In the genomic region with DNA sequence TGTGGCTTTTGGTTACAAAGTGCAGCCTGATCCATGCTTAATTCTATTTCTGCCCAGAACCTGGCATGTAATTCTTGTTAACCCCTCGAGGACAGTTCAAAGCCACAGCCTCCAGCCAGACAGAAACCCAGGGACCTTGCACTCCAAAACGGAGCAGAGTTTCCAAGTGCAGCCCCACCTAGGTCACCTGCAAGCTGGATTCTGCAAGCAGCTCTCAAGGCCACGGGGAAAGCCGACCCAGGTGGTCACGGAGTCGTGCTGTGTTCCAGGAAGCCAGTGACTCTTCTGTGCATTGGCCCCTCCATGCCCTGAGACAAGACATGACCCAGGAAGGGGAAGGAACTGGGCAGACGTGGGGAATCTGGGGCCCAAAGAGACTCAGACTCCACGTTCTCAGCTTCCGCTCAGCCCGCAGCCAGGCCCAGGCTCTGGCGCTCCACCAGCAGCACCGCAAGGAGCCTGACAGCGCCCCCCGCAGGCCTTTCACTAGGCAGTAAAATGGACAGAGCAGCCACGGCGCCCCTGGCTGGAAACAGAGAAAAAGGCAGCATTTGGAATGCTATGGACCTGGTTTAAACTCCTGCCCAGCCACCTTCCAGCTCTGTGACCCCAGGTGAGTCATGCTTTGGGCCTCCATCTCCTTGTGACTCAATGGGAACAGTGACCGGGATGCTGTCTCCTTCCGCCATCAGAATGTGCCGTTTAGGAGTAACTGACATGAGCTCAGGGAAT, we compare ENCODE assay signal across 14 cellular contexts. TPM values are rescaled to one million over a fixed set of nuclear protein-coding genes. Genes with fewer than 3 reads are reported as not detected.
DNase-seq lines count a peak whose midpoint lies in the region; ATAC-seq lines count a peak whose summit lies in the region.
"Had no signal": no experiment of that assay in that cellular context is flagged by ENCODE, and none has a peak within 500 bp of the region (broad histone marks: within the 10 kb centered on the region; RNA-seq: fewer than 3 reads in every experiment).

No MANE protein-coding gene starts in this region.

- POLR2A ChIA-PET in CD4-positive, alpha-beta memory T cell (lab: Charles Lee; ENCODE audit: partially characterized antibody): no interaction called here

- H3K4me1 Mint-ChIP-seq in stimulated activated naive CD8-positive, alpha-beta T cell treated with anti-CD3 and anti-CD28 coated beads, Interleukin-15, amount 100 ng/mL, for 72 hours: peaks cover 12% of the 10 kb centered on the region
- H3K4me1 Mint-ChIP-seq in T-helper 17 cell: peaks cover 3% of the 10 kb centered on the region
- H3K4me1 Mint-ChIP-seq in CD4-positive, alpha-beta memory T cell: peaks cover 0 to 6% (median under 1%) of the 10 kb centered on the region in 4 donors

- no peaks in the 10 kb centered on the region for H3K4me1 ChIP-seq in CD4-positive, alpha-beta memory T cell (ENCODE audit: insufficient read depth, low read length)

- no peaks in the 10 kb centered on the region for H3K27me3 Mint-ChIP-seq in stimulated activated naive CD8-positive, alpha-beta T cell treated with anti-CD3 and anti-CD28 coated beads, Interleukin-15, amount 100 ng/mL, for 72 hours
- no peaks in the 10 kb centered on the region for H3K27me3 Mint-ChIP-seq in T-helper 17 cell
- no peaks in the 10 kb centered on the region for H3K27me3 Mint-ChIP-seq in CD4-positive, alpha-beta memory T cell

- intact Hi-C loops in CD4-positive, alpha-beta memory T cell (cut with micrococcal nuclease): no loop called here

- H3K4me3 Mint-ChIP-seq in stimulated activated naive CD8-positive, alpha-beta T cell treated with anti-CD3 and anti-CD28 coated beads, Interleukin-15, amount 100 ng/mL, for 72 hours: no peak overlapping the region
- no peak overlapping the region for H3K4me3 Mint-ChIP-seq in T-helper 17 cell
- H3K4me3 Mint-ChIP-seq in CD4-positive, alpha-beta memory T cell: no peak overlapping the region

- ATAC-seq in stimulated activated naive CD8-positive, alpha-beta T cell treated with anti-CD3 and anti-CD28 coated beads, Interleukin-15, Interleukin-2, amounts not matched to agents 100 U/mL and 50 U/mL, for 24 hours: no peak
- no peak for ATAC-seq in stimulated activated naive CD8-positive, alpha-beta T cell treated with anti-CD3 and anti-CD28 coated beads, Interleukin-15, amount 100 ng/mL, for 72 hours
- ATAC-seq in T-helper 17 cell: no peak
- ATAC-seq in HG02763 (IDR thresholded peaks at IDR 0.05; ENCODE audit: unreplicated experiment): no peak

- H3K27ac Mint-ChIP-seq in stimulated activated naive CD8-positive, alpha-beta T cell treated with anti-CD3 and anti-CD28 coated beads, Interleukin-15, amount 100 ng/mL, for 72 hours: no peak overlapping the region
- peak overlapping the region; percentile 72 for H3K27ac Mint-ChIP-seq in T-helper 17 cell
- H3K27ac Mint-ChIP-seq in CD4-positive, alpha-beta memory T cell: peak overlapping the region in 1 of 7 donors; percentile 50

- H3K4me3 ChIP-seq in CD4-positive, alpha-beta memory T cell (ENCODE audit: low read length in 2 of 2): no peak overlapping the region
- H3K4me3 ChIP-seq: coronary artery, lung, thyroid gland had no signal

- H3K36me3 Mint-ChIP-seq in T-helper 17 cell (ENCODE audit: low read depth): no peaks in the 10 kb centered on the region
- peaks cover 0 to 5% of the 10 kb centered on the region in 2 donors for H3K36me3 Mint-ChIP-seq in CD4-positive, alpha-beta memory T cell

- H3K27me3 ChIP-seq in CD4-positive, alpha-beta memory T cell (ENCODE audit: insufficient read depth, low read length): no peaks in the 10 kb centered on the region
- H3K27me3 ChIP-seq: thyroid gland had no signal

- no peaks in the 10 kb centered on the region for H3K36me3 ChIP-seq in CD4-positive, alpha-beta memory T cell (ENCODE audit: insufficient read depth, low read length)
- H3K36me3 ChIP-seq: thyroid gland had no signal

- CTCF ChIA-PET in CD4-positive, alpha-beta memory T cell (lab: Charles Lee; ENCODE audit: partially characterized antibody): no interaction called here

- H3K9me3 ChIP-seq in T-helper 17 cell (ENCODE audit: control insufficient read depth, low read length, poor library complexity, severe bottlenecking): no peaks in the 10 kb centered on the region
- H3K9me3 ChIP-seq in CD4-positive, alpha-beta memory T cell (ENCODE audit: control insufficient read depth in 1 of 2, low read length in 2 of 2): no peaks in the 10 kb centered on the region
- H3K9me3 ChIP-seq: thyroid gland had no signal

- peak; percentile 19 for DNase-seq in stimulated activated naive CD8-positive, alpha-beta T cell treated with anti-CD3 and anti-CD28 coated beads, Interleukin-15, Interleukin-2, amounts not matched to agents 100 U/mL and 50 U/mL, for 24 hours
- DNase-seq in stimulated activated naive CD8-positive, alpha-beta T cell treated with anti-CD3 and anti-CD28 coated beads, Interleukin-15, amount 100 ng/mL, for 72 hours: no peak
- DNase-seq in T-helper 17 cell (no peak), hepatic stellate cell (ENCODE audit: low spot score) (peak; percentile 71), GOT3 (lab: John Stamatoyannopoulos, UW) (no peak), C1 segment of cervical spinal cord (lab: John Stamatoyannopoulos, UW) (no peak)
- no peak for DNase-seq in CD4-positive, alpha-beta memory T cell
- DNase-seq: NCI-H1694 treated with DMSO at 0.1 percent for 48 hours, thyroid gland had no signal

- H3K27ac ChIP-seq in CD4-positive, alpha-beta memory T cell (ENCODE audit: low read depth, low read length): no peak overlapping the region
- H3K27ac ChIP-seq: C4-2B, coronary artery, thyroid gland had no signal

- no peaks in the 10 kb centered on the region for H3K9me3 Mint-ChIP-seq in stimulated activated naive CD8-positive, alpha-beta T cell treated with anti-CD3 and anti-CD28 coated beads, Interleukin-15, amount 100 ng/mL, for 72 hours
- peaks cover 0 to 3% (median 0%) of the 10 kb centered on the region in 8 donors for H3K9me3 Mint-ChIP-seq in CD4-positive, alpha-beta memory T cell

RNA-seq across cellular contexts. Expression of a gene that starts 27.3 kb away (rescaled TPM):
- total RNA-seq in T-helper 17 cell: not detected
- total RNA-seq in CD4-positive, alpha-beta memory T cell: not detected
- under 1 TPM in 1 of 2 donors, not detected in 1; 0.27 TPM for polyA plus RNA-seq in CD4-positive, alpha-beta memory T cell
- total RNA-seq: SK-MEL-5, thyroid gland had no signal

Comparison
In these comparisons a context has a peak if more than half of its experiments do, and no peak if none do; other contexts are left out.
1. DNase-seq: peak in stimulated activated naive CD8-positive, alpha-beta T cell treated with anti-CD3 and anti-CD28 coated beads, Interleukin-15, Interleukin-2, amounts not matched to agents 100 U/mL and 50 U/mL, for 24 hours (single experiment) and hepatic stellate cell (single experiment); none in stimulated activated naive CD8-positive, alpha-beta T cell treated with anti-CD3 and anti-CD28 coated beads, Interleukin-15, amount 100 ng/mL, for 72 hours (0 of 2), T-helper 17 cell (0 of 3), GOT3 (single experiment), CD4-positive, alpha-beta memory T cell (0 of 5) and C1 segment of cervical spinal cord (0 of 14).